ENCODE assay signal across 9 cellular contexts in genomic region chrY:12662745-12663576, GRCh38. TPM values are rescaled to one million over a fixed set of nuclear protein-coding genes. Genes with fewer than 3 reads are reported as not detected.
A peak's percentile ranks its signal among the peaks of the same experiment; 100 is the strongest.
DNase-seq lines count a peak whose midpoint lies in the region; ATAC-seq and TF ChIP-seq lines count a peak whose summit lies in the region.
"Had no signal": no experiment of that assay in that cellular context is flagged by ENCODE, and none has a peak within 500 bp of the region (broad histone marks: within the 10 kb centered on the region; RNA-seq: fewer than 3 reads in every experiment).

No MANE protein-coding gene starts in this region.

- H3K27ac ChIP-seq in suprapubic skin (peak overlapping the region; percentile 87), PC-3 (ENCODE audit: low read length) (no peak overlapping the region)
- H3K27ac ChIP-seq: cardiac muscle cell had no signal

- H3K9me3 ChIP-seq in suprapubic skin (no peaks in the 10 kb centered on the region), PC-3 (ENCODE audit: low read length) (no peaks in the 10 kb centered on the region)

- DNase-seq in EH (ENCODE audit: low read depth): peak; percentile 42
- DNase-seq in activated CD8-positive, alpha-beta T cell treated with anti-CD3 and anti-CD28 coated beads for 36 hours: peak; percentile 71
- DNase-seq in iPS-NIHi11 (ENCODE audit: low spot score): peak; percentile 8
- DNase-seq in suprapubic skin (ENCODE audit: low spot score in 2 of 2): peak in 1 of 2 donors; percentile 67
- DNase-seq in PC-3: no peak
- DNase-seq in 8988T: no peak

- intact Hi-C loops in activated CD8-positive, alpha-beta T cell treated with anti-CD3 and anti-CD28 coated beads for 36 hours (cut with micrococcal nuclease): loop anchor here (10.0 kb wide), 1 partner anchor 242 kb away; the partner anchor contains the start of gene DDX3Y
- intact Hi-C loops in PC-3 (cut with micrococcal nuclease): no loop called here

- peak overlapping the region; percentile 92 for H3K4me3 Mint-ChIP-seq in activated CD8-positive, alpha-beta T cell treated with anti-CD3 and anti-CD28 coated beads for 36 hours

- no peaks in the 10 kb centered on the region for H3K9me3 Mint-ChIP-seq in activated CD8-positive, alpha-beta T cell treated with anti-CD3 and anti-CD28 coated beads for 36 hours

- BruUV-seq in PC-3 (replicated peaks; lab: Mats Ljungman, UMichigan): no TSS peak

- no peak overlapping the region for H3K9ac ChIP-seq in PC-3 (ENCODE audit: low read length)

- H3F3A ChIP-seq in PC-3 (ENCODE audit: low read length, unreplicated experiment): no peaks in the 10 kb centered on the region

- POLR2A ChIA-PET in activated CD8-positive, alpha-beta T cell treated with anti-CD3 and anti-CD28 coated beads for 36 hours (lab: Charles Lee): interaction anchor here (0.6 to 0.8 kb wide), 3 partner anchors 69 to 183 kb away, joined by 3 to 4 read pairs (median 3); no protein-coding TSS in a partner anchor
- POLR2A ChIA-PET in PC-3 (lab: Charles Lee; ENCODE audit: unreplicated experiment): no interaction called here

- H3K4me1 ChIP-seq in suprapubic skin (peaks cover 4% of the 10 kb centered on the region), PC-3 (ENCODE audit: insufficient read depth, low read length) (no peaks in the 10 kb centered on the region)

- peak overlapping the region; percentile 99 for H3K27ac Mint-ChIP-seq in activated CD8-positive, alpha-beta T cell treated with anti-CD3 and anti-CD28 coated beads for 36 hours

- no peak overlapping the region for H2AFZ ChIP-seq in PC-3 (ENCODE audit: low read length)

- peaks cover 23% of the 10 kb centered on the region for H3K36me3 Mint-ChIP-seq in activated CD8-positive, alpha-beta T cell treated with anti-CD3 and anti-CD28 coated beads for 36 hours (ENCODE audit: low read depth)

- H3K27me3 ChIP-seq in suprapubic skin (no peaks in the 10 kb centered on the region), PC-3 (ENCODE audit: low read length) (no peaks in the 10 kb centered on the region)
- H3K27me3 ChIP-seq: cardiac muscle cell had no signal

- CTCF ChIA-PET in activated CD8-positive, alpha-beta T cell treated with anti-CD3 and anti-CD28 coated beads for 36 hours (lab: Charles Lee): no interaction called here
- CTCF ChIA-PET in PC-3 (lab: Charles Lee): no interaction called here

- no peaks in the 10 kb centered on the region for H4K20me1 ChIP-seq in PC-3 (ENCODE audit: low read length)

- H3K36me3 ChIP-seq in suprapubic skin: no peaks in the 10 kb centered on the region
- no peaks in the 10 kb centered on the region for H3K36me3 ChIP-seq in PC-3 (ENCODE audit: low read depth, low read length)
- H3K36me3 ChIP-seq: cardiac muscle cell had no signal

- no peak for TF ChIP-seq EP300 in suprapubic skin (IDR thresholded peaks at IDR 0.05)

- H3K27me3 Mint-ChIP-seq in activated CD8-positive, alpha-beta T cell treated with anti-CD3 and anti-CD28 coated beads for 36 hours: no peaks in the 10 kb centered on the region

- H3K4me3 ChIP-seq in suprapubic skin (peak overlapping the region; percentile 56), PC-3 (ENCODE audit: low read length) (no peak overlapping the region)
- H3K4me3 ChIP-seq: cardiac muscle cell had no signal

- H3K9me2 ChIP-seq in PC-3 (replicated peaks; ENCODE audit: low read length): no peaks in the 10 kb centered on the region

- TF ChIP-seq POLR2A in suprapubic skin (IDR thresholded peaks at IDR 0.05): no peak

- WGBS in suprapubic skin: no CpG with 5 or more reads among the region's 40 CpGs

- no peak for TF ChIP-seq CTCF in activated CD8-positive, alpha-beta T cell treated with anti-CD3 and anti-CD28 coated beads for 36 hours (IDR thresholded peaks at IDR 0.05)
- TF ChIP-seq CTCF in suprapubic skin (IDR thresholded peaks at IDR 0.05): no peak
- TF ChIP-seq CTCF in PC-3 (conservative IDR thresholded peaks at IDR 0.05; ENCODE audit: low read depth, low read length): no peak

- H3K4me1 Mint-ChIP-seq in activated CD8-positive, alpha-beta T cell treated with anti-CD3 and anti-CD28 coated beads for 36 hours (ENCODE audit: low read depth): peaks cover 16% of the 10 kb centered on the region

- ATAC-seq in HG03442 (IDR thresholded peaks at IDR 0.05; ENCODE audit: unreplicated experiment) (peak; percentile 37), PC-3 (no peak), HG03108 (IDR thresholded peaks at IDR 0.05; ENCODE audit: unreplicated experiment) (no peak)
- ATAC-seq in activated CD8-positive, alpha-beta T cell treated with anti-CD3 and anti-CD28 coated beads for 36 hours: peak; percentile 59

- H3K79me2 ChIP-seq in PC-3 (ENCODE audit: low read length): no peaks in the 10 kb centered on the region

- no peak overlapping the region for H3K4me2 ChIP-seq in PC-3 (ENCODE audit: low read length)

RNA-seq across cellular contexts. Expression of gene USP9Y, which starts 38.1 kb away (rescaled TPM):
- 10 to 100 TPM; 14.6 TPM for total RNA-seq in activated CD8-positive, alpha-beta T cell treated with anti-CD3 and anti-CD28 coated beads for 36 hours
- total RNA-seq in suprapubic skin (10 to 100 TPM in 2 of 4 donors, not detected in 2; 16.5 to 20.3 TPM), PC-3 (2014; rRNA removed) (not detected in 2 replicates)
- total RNA-seq: cardiac muscle cell had no signal

Comparison
In these comparisons a context has a peak if more than half of its experiments do, and no peak if none do; other contexts are left out.
1. DNase-seq: peak in EH (single experiment), activated CD8-positive, alpha-beta T cell treated with anti-CD3 and anti-CD28 coated beads for 36 hours (single experiment) and iPS-NIHi11 (single experiment); none in PC-3 (single experiment) and 8988T (single experiment).
2. ATAC-seq: peak in HG03442 (single experiment) and activated CD8-positive, alpha-beta T cell treated with anti-CD3 and anti-CD28 coated beads for 36 hours (single experiment); none in PC-3 (single experiment) and HG03108 (single experiment).